In genomic region chr7:84688671-84689070, GRCh38 we compare ENCODE assay signal across 1 cellular context.
A peak's percentile ranks its signal among the peaks of the same experiment; 100 is the strongest.
TF ChIP-seq lines count a peak whose summit lies in the region.

No MANE protein-coding gene starts in this region.

TF ChIP-seq in HEK293, 187 proteins besides CTCF, POLR2A, EP300 and RAD21 (continued from another document):
- TF ChIP-seq PRDM10 (tag by site-specific recombination; IDR thresholded peaks at IDR 0.05), result 0 out of 2 replicates have a peak, but pooled peaks have one; percentile 28
